In the genomic region with DNA sequence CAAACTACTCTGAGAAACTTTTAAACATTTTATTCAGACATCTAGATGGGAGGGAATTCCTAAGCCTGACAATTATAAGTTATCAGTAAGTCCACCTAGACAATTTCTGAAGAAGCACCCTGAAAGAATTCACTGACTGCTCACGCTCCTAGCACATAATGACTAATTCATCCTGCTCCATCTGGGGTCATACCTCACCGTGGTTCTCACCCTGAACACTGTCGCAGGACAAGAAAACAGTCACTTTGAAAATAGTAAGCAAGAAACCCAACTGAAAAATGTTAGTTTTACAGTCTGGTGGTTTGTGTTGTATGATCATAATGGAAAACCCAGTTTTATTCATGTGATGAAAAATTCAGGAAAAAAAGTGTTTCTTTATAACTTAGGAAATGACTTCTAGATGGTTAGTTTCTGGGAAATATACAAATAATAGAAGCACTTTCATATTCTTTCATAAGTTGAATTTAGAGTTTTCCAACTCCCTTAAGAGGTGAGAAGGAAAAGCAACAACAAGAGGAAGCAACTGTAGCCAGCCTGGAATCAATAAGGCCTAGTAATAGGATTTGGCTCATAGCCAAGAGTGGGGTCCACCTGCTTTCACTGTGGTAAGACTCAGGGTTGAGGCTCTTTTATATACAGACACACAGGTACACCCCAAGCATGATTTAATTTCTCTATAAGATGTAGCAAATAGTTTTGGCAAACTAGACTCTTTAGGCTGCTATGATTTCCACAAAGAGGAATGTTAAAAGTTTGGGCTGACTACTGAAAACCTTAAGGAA, we compare ENCODE assay signal across 8 cellular contexts.
DNase-seq lines count a peak whose midpoint lies in the region; ATAC-seq, FAIRE-seq and TF ChIP-seq lines count a peak whose summit lies in the region.

No MANE protein-coding gene starts in this region.

- WGBS in endodermal cell (ENCODE audit: insufficient coverage in 1 of 2, insufficient read length in 1 of 2), 2 experiments = 88 to 89% methylated on average over 3 of the region's 3 CpGs

- H3K4me1 ChIP-seq in adipocyte (ENCODE audit: control insufficient read depth, insufficient read depth, low read length) (peaks cover 60% of the 10 kb centered on the region), endodermal cell (ENCODE audit: control insufficient read depth, insufficient read depth, low read length) (peaks cover 5% of the 10 kb centered on the region)

- H3K27me3 ChIP-seq in adipocyte (replicated peaks; ENCODE audit: control insufficient read depth, insufficient read depth, low read length) (no peaks in the 10 kb centered on the region), endodermal cell (ENCODE audit: control insufficient read depth, insufficient read depth, low read length, poor library complexity, severe bottlenecking) (no peaks in the 10 kb centered on the region)

- peak; percentile 58 for ATAC-seq in HG03571 (IDR thresholded peaks at IDR 0.05; ENCODE audit: unreplicated experiment)
- ATAC-seq in stimulated activated naive CD8-positive, alpha-beta T cell treated with anti-CD3 and anti-CD28 coated beads, Interleukin-15, amount 100 ng/mL, for 72 hours = peak; percentile 82

- DNase-seq in AG20443 (ENCODE audit: low spot score) (peak; percentile 35), GM19239 (ENCODE audit: insufficient read length, low spot score) (no peak), adipocyte (ENCODE audit: low read depth) (peak; percentile 45), endodermal cell (no peak), GM19240 (ENCODE audit: insufficient read length, low spot score) (no peak), GM13976 (ENCODE audit: low spot score) (no peak)
- peak in 1 of 2 donors; percentile 61 for DNase-seq in stimulated activated naive CD8-positive, alpha-beta T cell treated with anti-CD3 and anti-CD28 coated beads, Interleukin-15, amount 100 ng/mL, for 72 hours

- H3K36me3 Mint-ChIP-seq in endodermal cell (ENCODE audit: low read depth) = no peaks in the 10 kb centered on the region

- H3K36me3 ChIP-seq in adipocyte (ENCODE audit: control insufficient read depth, insufficient read depth, low read length, severe bottlenecking) (no peaks in the 10 kb centered on the region), endodermal cell (ENCODE audit: control insufficient read depth, insufficient read depth, low read length) (no peaks in the 10 kb centered on the region)

- FAIRE-seq in GM19239 (lab: Jason Lieb, UNC) = peak; percentile 93

- H3K4me3 ChIP-seq in adipocyte (ENCODE audit: low read length) = peak overlapping the region; percentile 57
- H3K4me3 ChIP-seq in endodermal cell (ENCODE audit: low read length) = no peak overlapping the region

- H3K4me3 Mint-ChIP-seq in stimulated activated naive CD8-positive, alpha-beta T cell treated with anti-CD3 and anti-CD28 coated beads, Interleukin-15, amount 100 ng/mL, for 72 hours = peak overlapping the region; percentile 57 to 68
- H3K4me3 Mint-ChIP-seq in endodermal cell = no peak overlapping the region

- no peaks in the 10 kb centered on the region for H3K27me3 Mint-ChIP-seq in stimulated activated naive CD8-positive, alpha-beta T cell treated with anti-CD3 and anti-CD28 coated beads, Interleukin-15, amount 100 ng/mL, for 72 hours
- no peaks in the 10 kb centered on the region for H3K27me3 Mint-ChIP-seq in endodermal cell (ENCODE audit: insufficient read depth)

- H3K27ac ChIP-seq in endodermal cell (ENCODE audit: low read depth, low read length) = no peak overlapping the region

- peak overlapping the region; percentile 40 for H3K9ac ChIP-seq in adipocyte (ENCODE audit: low read length)
- no peak overlapping the region for H3K9ac ChIP-seq in endodermal cell (ENCODE audit: extremely low read depth, low read length, poor library complexity, severe bottlenecking)

- H3K27ac Mint-ChIP-seq in stimulated activated naive CD8-positive, alpha-beta T cell treated with anti-CD3 and anti-CD28 coated beads, Interleukin-15, amount 100 ng/mL, for 72 hours = peak overlapping the region; percentile 77 to 87
- H3K27ac Mint-ChIP-seq in endodermal cell = no peak overlapping the region

- in situ Hi-C loops in GM13976 (cut with MboI; ENCODE audit: low sequenced_read_pairs, unreplicated experiment) = no loop called here

- H3K9me3 ChIP-seq in adipocyte (ENCODE audit: control insufficient read depth, low read length) = no peaks in the 10 kb centered on the region
- H3K9me3 ChIP-seq in endodermal cell (ENCODE audit: control insufficient read depth, low read length) = no peaks in the 10 kb centered on the region

- H3K9me3 Mint-ChIP-seq in stimulated activated naive CD8-positive, alpha-beta T cell treated with anti-CD3 and anti-CD28 coated beads, Interleukin-15, amount 100 ng/mL, for 72 hours = no peaks in the 10 kb centered on the region
- no peaks in the 10 kb centered on the region for H3K9me3 Mint-ChIP-seq in endodermal cell

- TF ChIP-seq CTCF in endodermal cell (conservative IDR thresholded peaks at IDR 0.05) (no peak), GM13976 (IDR thresholded peaks at IDR 0.05; ENCODE audit: borderline replicate concordance, control extremely low read depth, extremely low read depth, insufficient read depth, missing control alignments) (no peak)

- H3K4me1 Mint-ChIP-seq in stimulated activated naive CD8-positive, alpha-beta T cell treated with anti-CD3 and anti-CD28 coated beads, Interleukin-15, amount 100 ng/mL, for 72 hours = peaks cover 100% of the 10 kb centered on the region
- H3K4me1 Mint-ChIP-seq in endodermal cell = peaks cover 28% of the 10 kb centered on the region

Comparison
In these comparisons a context has a peak if more than half of its experiments do, and no peak if none do; other contexts are left out.
1. DNase-seq: peak in AG20443 (single experiment) and adipocyte (single experiment); none in GM19239 (single experiment), endodermal cell (single experiment), GM19240 (single experiment) and GM13976 (single experiment).